In genomic region chr12:93860659-93861373, GRCh38 we compare ENCODE assay signal across 22 cellular contexts.
DNase-seq lines count a peak whose midpoint lies in the region; ATAC-seq, FAIRE-seq and TF ChIP-seq lines count a peak whose summit lies in the region.
"Had no signal": no experiment of that assay in that cellular context is flagged by ENCODE, and none has a peak within 500 bp of the region (broad histone marks: within the 10 kb centered on the region; RNA-seq: fewer than 3 reads in every experiment).

No MANE protein-coding gene starts in this region.

- no peak overlapping the region for H2BK15ac ChIP-seq in mesenchymal stem cell (ENCODE audit: low read depth, poor library complexity, severe bottlenecking)

- no peak overlapping the region for H3K4ac ChIP-seq in mesenchymal stem cell (ENCODE audit: low read depth in 1 of 2, low read length in 2 of 2)

- H3K4me3 ChIP-seq in GM23338, result no peak overlapping the region
- no peak overlapping the region for H3K4me3 ChIP-seq in astrocyte (ENCODE audit: insufficient read depth, low read depth, low read length)
- no peak overlapping the region for H3K4me3 ChIP-seq in mesenchymal stem cell (ENCODE audit: insufficient read depth in 1 of 2, low read depth in 1 of 2, low read length in 2 of 2)
- H3K4me3 ChIP-seq: dorsolateral prefrontal cortex, skin epidermis had no signal

- H3K14ac ChIP-seq in mesenchymal stem cell (ENCODE audit: low read length in 2 of 2), result no peak overlapping the region

- H3K36me3 Mint-ChIP-seq in GM23338 (ENCODE audit: low read depth), result no peaks in the 10 kb centered on the region; the same call in 2 of the 3 replicates
- peaks cover 3% of the 10 kb centered on the region for H3K36me3 Mint-ChIP-seq in astrocyte (ENCODE audit: low read depth, unreplicated experiment)

- no peak overlapping the region for H2AK5ac ChIP-seq in mesenchymal stem cell (ENCODE audit: low read length, severe bottlenecking)

- no peak overlapping the region for H4K91ac ChIP-seq in mesenchymal stem cell (ENCODE audit: low read length)

- peak; percentile 59 to 74 for ATAC-seq in activated CD4-positive, CD25-positive, alpha-beta regulatory T cell treated with anti-CD3 and anti-CD28 coated beads, Interleukin-2, amount 50 U/mL, for 24 hours
- ATAC-seq in GM23338 (no peak), HG03469 (IDR thresholded peaks at IDR 0.05; ENCODE audit: unreplicated experiment) (no peak)
- ATAC-seq: HepG2 had no signal

- H3K27ac ChIP-seq in GM23338 (ENCODE audit: low read depth) (no peak overlapping the region), astrocyte (ENCODE audit: low read depth, low read length) (no peak overlapping the region), mesenchymal stem cell (ENCODE audit: low read length, poor library complexity, severe bottlenecking) (no peak overlapping the region)
- H3K27ac ChIP-seq: dorsolateral prefrontal cortex, skin epidermis had no signal

- H3K27me3 Mint-ChIP-seq in GM23338 (ENCODE audit: insufficient read depth, low read depth, poor library complexity), result no peaks in the 10 kb centered on the region
- peaks cover 2% of the 10 kb centered on the region for H3K27me3 Mint-ChIP-seq in astrocyte (ENCODE audit: low read depth, unreplicated experiment)

- H3K27ac Mint-ChIP-seq in GM23338 (0 out of 2 replicates have a peak overlapping the region, but pooled peaks have one; percentile 19), astrocyte (ENCODE audit: unreplicated experiment) (no peak overlapping the region)
- H3K27ac Mint-ChIP-seq: T-helper 2 cell treated with Interferon-gamma antibody and Interleukin-4, amounts not matched to agents 5 μg/mL and 100 μg/mL, for 36 hours had no signal

- peaks cover 16% of the 10 kb centered on the region for H3K9me3 ChIP-seq in astrocyte (ENCODE audit: insufficient read depth, low read depth, low read length)
- peaks cover 21% of the 10 kb centered on the region for H3K9me3 ChIP-seq in mesenchymal stem cell (ENCODE audit: control insufficient read depth, low read length)

- H2AFZ ChIP-seq in GM23338 (no peak overlapping the region), astrocyte (ENCODE audit: low read depth, low read length) (no peak overlapping the region), mesenchymal stem cell (ENCODE audit: low read depth, low read length) (no peak overlapping the region)

- TF ChIP-seq CTCF in GM23338 (conservative IDR thresholded peaks at IDR 0.05; ENCODE audit: low read depth in 2 of 2) (no peak), astrocyte (IDR thresholded peaks at IDR 0.05; ENCODE audit: insufficient read depth, low read depth, low read length) (no peak)

- no peak overlapping the region for H2BK5ac ChIP-seq in mesenchymal stem cell (ENCODE audit: low read depth, low read length, poor library complexity, severe bottlenecking)

- H2BK12ac ChIP-seq in mesenchymal stem cell (ENCODE audit: low read length in 2 of 2), result no peak overlapping the region

- whole genome bisulfite sequencing in mesenchymal stem cell, result 98% methylated on average over 7 of the region's 7 CpGs

- H3K9ac ChIP-seq in astrocyte (ENCODE audit: low read length) (no peak overlapping the region), mesenchymal stem cell (ENCODE audit: low read length) (no peak overlapping the region)

- H3K4me3 Mint-ChIP-seq in GM23338, result no peak overlapping the region
- H3K4me3 Mint-ChIP-seq in astrocyte (ENCODE audit: unreplicated experiment), result no peak overlapping the region
- H3K4me3 Mint-ChIP-seq: H9; T-helper 2 cell treated with Interferon-gamma antibody and Interleukin-4, amounts not matched to agents 5 μg/mL and 100 μg/mL, for 36 hours had no signal

- no peak for DNase-seq in activated CD4-positive, CD25-positive, alpha-beta regulatory T cell treated with anti-CD3 and anti-CD28 coated beads, Interleukin-2, amount 50 U/mL, for 72 hours
- DNase-seq in GM23338 (ENCODE audit: low spot score) (no peak), astrocyte (ENCODE audit: low read depth) (peak; percentile 23), mesenchymal stem cell (no peak), foreskin melanocyte (no peak), NCI-H2196 (lab: John Stamatoyannopoulos, UW; ENCODE audit: unreplicated experiment) (no peak)
- DNase-seq: activated CD4-positive, alpha-beta T cell treated with anti-CD3 and anti-CD28 coated beads, Interleukin-2, amount 50 U/mL, for 4 hours; activated CD8-positive, alpha-beta memory T cell treated with anti-CD3 and anti-CD28 coated beads, Interleukin-2, amount 50 U/mL, for 48 hours; AML-193; dorsolateral prefrontal cortex; H9; Kasumi-1; NCI-H1930; NCI-H2227 treated with DMSO at 0.1 percent for 48 hours; NCI-H774; substantia nigra had no signal

- peaks cover 14% of the 10 kb centered on the region; the same call in 1 of the 2 replicates for H3K9me2 ChIP-seq in GM23338 (ENCODE audit: insufficient read depth)

- H3K79me1 ChIP-seq in mesenchymal stem cell (replicated peaks; ENCODE audit: low read length, poor library complexity, severe bottlenecking), result no peaks in the 10 kb centered on the region

- H3K27me3 ChIP-seq in GM23338 (ENCODE audit: insufficient read depth), result no peaks in the 10 kb centered on the region
- no peaks in the 10 kb centered on the region for H3K27me3 ChIP-seq in astrocyte (ENCODE audit: insufficient read depth, low read length)
- no peaks in the 10 kb centered on the region for H3K27me3 ChIP-seq in mesenchymal stem cell (ENCODE audit: control insufficient read depth in 1 of 2, insufficient read depth in 1 of 2, low read length in 2 of 2)
- H3K27me3 ChIP-seq: dorsolateral prefrontal cortex had no signal

- H3K36me3 ChIP-seq in GM23338 (ENCODE audit: insufficient read depth) (no peaks in the 10 kb centered on the region), astrocyte (ENCODE audit: insufficient read depth, low read length) (no peaks in the 10 kb centered on the region), mesenchymal stem cell (ENCODE audit: control insufficient read depth in 1 of 2, insufficient read depth in 2 of 2, low read depth in 1 of 2, low read length in 2 of 2) (no peaks in the 10 kb centered on the region)

- no peak overlapping the region for H2BK120ac ChIP-seq in mesenchymal stem cell (ENCODE audit: low read depth, low read length)

- H3K79me2 ChIP-seq in GM23338 (replicated peaks; ENCODE audit: insufficient read depth), result no peaks in the 10 kb centered on the region
- no peaks in the 10 kb centered on the region for H3K79me2 ChIP-seq in astrocyte (ENCODE audit: insufficient read depth, low read length)

- H3K23ac ChIP-seq in mesenchymal stem cell (ENCODE audit: low read length in 2 of 2), result no peak overlapping the region

- no peaks in the 10 kb centered on the region for H3F3A ChIP-seq in GM23338 (replicated peaks; ENCODE audit: low read depth)

- H3K4me1 Mint-ChIP-seq in GM23338 (no peaks in the 10 kb centered on the region), astrocyte (ENCODE audit: low read depth, unreplicated experiment) (peaks cover 5% of the 10 kb centered on the region)

- H4K20me1 ChIP-seq in GM23338 (replicated peaks; ENCODE audit: insufficient read depth) (no peaks in the 10 kb centered on the region), astrocyte (ENCODE audit: insufficient read depth, low read length) (no peaks in the 10 kb centered on the region)

- H4K8ac ChIP-seq in mesenchymal stem cell (ENCODE audit: low read length), result peak overlapping the region; percentile 49

- H3K18ac ChIP-seq in mesenchymal stem cell (ENCODE audit: low read depth in 1 of 2, low read length in 2 of 2), result no peak overlapping the region

- no peak for FAIRE-seq in astrocyte (lab: Jason Lieb, UNC)
- FAIRE-seq: HepG2, urothelium cell line had no signal

- peaks cover 3% of the 10 kb centered on the region; the same call in 1 of the 3 replicates for H3K9me3 Mint-ChIP-seq in GM23338
- H3K9me3 Mint-ChIP-seq in astrocyte (ENCODE audit: unreplicated experiment), result peaks cover 12% of the 10 kb centered on the region

- H3K4me2 ChIP-seq in GM23338 (no peak overlapping the region), astrocyte (ENCODE audit: low read length) (no peak overlapping the region), mesenchymal stem cell (ENCODE audit: low read length, poor library complexity, severe bottlenecking) (no peak overlapping the region)

- no peaks in the 10 kb centered on the region for H3K4me1 ChIP-seq in GM23338 (ENCODE audit: insufficient read depth)
- no peaks in the 10 kb centered on the region for H3K4me1 ChIP-seq in astrocyte (ENCODE audit: insufficient read depth, low read length)
- no peaks in the 10 kb centered on the region for H3K4me1 ChIP-seq in mesenchymal stem cell (ENCODE audit: control insufficient read depth, insufficient read depth, low read depth, low read length)

TF ChIP-seq in GM23338, 12 proteins besides CTCF, POLR2A, EP300 and RAD21 (continues in another document):
- no peak for TF ChIP-seq STAT1 (IDR thresholded peaks at IDR 0.05; ENCODE audit: unreplicated experiment)
- TF ChIP-seq JUNB (IDR thresholded peaks at IDR 0.05; ENCODE audit: unreplicated experiment), result no peak
- TF ChIP-seq REST (IDR thresholded peaks at IDR 0.05; ENCODE audit: unreplicated experiment), result no peak
- no peak for TF ChIP-seq NANOG (IDR thresholded peaks at IDR 0.05; ENCODE audit: borderline replicate concordance)
- no peak for TF ChIP-seq POLR2AphosphoS5 (IDR thresholded peaks at IDR 0.05; ENCODE audit: low read depth)
- TF ChIP-seq ZNF114 (CRISPR knock-in tag; IDR thresholded peaks at IDR 0.05), result no peak
- TF ChIP-seq CREB1 (CRISPR knock-in tag; IDR thresholded peaks at IDR 0.05; ENCODE audit: low read depth), result no peak
- no peak for TF ChIP-seq EZH2 (IDR thresholded peaks at IDR 0.05; ENCODE audit: low read depth, unreplicated experiment)

Comparison
In these comparisons a context has a peak if more than half of its experiments do, and no peak if none do; other contexts are left out.
1. ATAC-seq: peak in activated CD4-positive, CD25-positive, alpha-beta regulatory T cell treated with anti-CD3 and anti-CD28 coated beads, Interleukin-2, amount 50 U/mL, for 24 hours (2 of 2); none in GM23338 (single experiment) and HG03469 (single experiment).